In genomic region chr1:27816921-27817630, GRCh38 we compare ENCODE assay signal across 13 cellular contexts. TPM values are rescaled to one million over a fixed set of nuclear protein-coding genes. Genes with fewer than 3 reads are reported as not detected.
A peak's percentile ranks its signal among the peaks of the same experiment; 100 is the strongest.
DNase-seq lines count a peak whose midpoint lies in the region; ATAC-seq and TF ChIP-seq lines count a peak whose summit lies in the region.
"Had no signal": no experiment of that assay in that cellular context is flagged by ENCODE, and none has a peak within 500 bp of the region (broad histone marks: within the 10 kb centered on the region; RNA-seq: fewer than 3 reads in every experiment).

No MANE protein-coding gene starts in this region.

- intact Hi-C loops in natural killer cell (cut with micrococcal nuclease): no loop called here

- H3K27me3 ChIP-seq in skeletal muscle tissue (ENCODE audit: control insufficient read depth in 3 of 3, insufficient read depth in 3 of 3, low read length in 3 of 3): no peaks in the 10 kb centered on the region

- no peak for TF ChIP-seq CTCF in natural killer cell (IDR thresholded peaks at IDR 0.05)

- peaks cover 33 to 38% (median 33%) of the 10 kb centered on the region in 3 donors for H3K36me3 ChIP-seq in skeletal muscle tissue (ENCODE audit: control insufficient read depth in 3 of 3, insufficient read depth in 3 of 3, low read length in 3 of 3)

- no peaks in the 10 kb centered on the region for H3K9me3 ChIP-seq in skeletal muscle tissue (ENCODE audit: control insufficient read depth in 3 of 3, low read length in 3 of 3)

- DNase-seq in Caki2 (ENCODE audit: low read depth) (peak; percentile 77), amniotic stem cell (lab: John Stamatoyannopoulos, UW) (peak; percentile 15), hepatic stellate cell (ENCODE audit: low spot score) (peak; percentile 89), natural killer cell (no peak), SIG-M5 (lab: John Stamatoyannopoulos, UW) (no peak), NCI-H2227 treated with DMSO at 0.1 percent for 48 hours (lab: John Stamatoyannopoulos, UW) (no peak)
- DNase-seq: activated T-cell treated with anti-CD3 and anti-CD28 coated beads, Interleukin-2, amount 50 U/mL, for 48 hours; DMS153; effector CD8-positive, alpha-beta T cell; NCI-H774 had no signal

- ATAC-seq in HG02571 (IDR thresholded peaks at IDR 0.05; ENCODE audit: unreplicated experiment) (no peak), natural killer cell (no peak)

- H3K36me3 Mint-ChIP-seq in natural killer cell: peaks cover 11% of the 10 kb centered on the region

- in situ Hi-C loops in Caki2 (cut with HindIII; ENCODE audit: low pct_unique_long_range_greater_than_20kb, low sequenced_read_pairs): no loop called here

- H3K9me3 Mint-ChIP-seq in natural killer cell: no peaks in the 10 kb centered on the region

- H3K9ac ChIP-seq in skeletal muscle tissue (ENCODE audit: low read depth in 1 of 3, low read length in 3 of 3): no peak overlapping the region

- no peaks in the 10 kb centered on the region for H3K4me1 ChIP-seq in skeletal muscle tissue (ENCODE audit: control insufficient read depth in 3 of 3, insufficient read depth in 3 of 3, low read length in 3 of 3)

- H3K4me3 ChIP-seq in skeletal muscle tissue (ENCODE audit: low read length in 3 of 3): no peak overlapping the region
- H3K4me3 ChIP-seq: lung had no signal

- no peaks in the 10 kb centered on the region for H3K4me1 Mint-ChIP-seq in natural killer cell

- peak overlapping the region; percentile 58 for H3K27ac ChIP-seq in skeletal muscle tissue (ENCODE audit: low read depth, low read length)

- H3K4me3 Mint-ChIP-seq in natural killer cell: no peak overlapping the region

- H3K27ac Mint-ChIP-seq in natural killer cell: peak overlapping the region in 1 of 2 donors; percentile 26

- H3K27me3 Mint-ChIP-seq in natural killer cell (ENCODE audit: low read depth in 2 of 2): no peaks in the 10 kb centered on the region

RNA-seq across cellular contexts. Expression of gene PPP1R8, which starts 13.5 kb away (rescaled TPM):
- total RNA-seq in Caki2 (2014; rRNA removed; shearing (Covaris generic); ENCODE audit: low replicate concordance): 41.8 and 44.6 TPM in 2 replicates
- total RNA-seq in skeletal muscle tissue (42.3 TPM), natural killer cell (10 to 100 TPM; 25.6 to 36.4 (median 28.0) TPM)

RNA-seq across cellular contexts. Expression of gene STX12, which starts 44.1 kb away (rescaled TPM):
- 14.2 and 16.9 TPM in 2 replicates for total RNA-seq in Caki2 (2014; rRNA removed; shearing (Covaris generic); ENCODE audit: low replicate concordance)
- total RNA-seq in skeletal muscle tissue (39.1 TPM), natural killer cell (10 to 100 TPM; 29.6 to 36.2 (median 32.3) TPM)

RNA-seq across cellular contexts. Expression of gene THEMIS2, which starts 55.3 kb away (rescaled TPM):
- 0.41 and 3.4 TPM in 2 replicates for total RNA-seq in Caki2 (2014; rRNA removed; shearing (Covaris generic); ENCODE audit: low replicate concordance)
- total RNA-seq in skeletal muscle tissue (4.7 TPM), natural killer cell (100 to 1,000 TPM; 104 to 234 (median 122) TPM)

Comparison
In these comparisons a context has a peak if more than half of its experiments do, and no peak if none do; other contexts are left out.
1. DNase-seq: peak in Caki2 (single experiment), amniotic stem cell (single experiment) and hepatic stellate cell (single experiment); none in natural killer cell (single experiment), SIG-M5 (single experiment) and NCI-H2227 treated with DMSO at 0.1 percent for 48 hours (single experiment).
2. RNA of gene THEMIS2, which starts 55.3 kb away (total RNA-seq): 104 to 234 TPM in natural killer cell; 4.7 TPM in skeletal muscle tissue (single experiment) and 0.41 to 3.4 TPM in Caki2; every median in the first group is over 10 times any median in the second.